Comparison of ENCODE assay signal across 4 cellular contexts in the genomic region with DNA sequence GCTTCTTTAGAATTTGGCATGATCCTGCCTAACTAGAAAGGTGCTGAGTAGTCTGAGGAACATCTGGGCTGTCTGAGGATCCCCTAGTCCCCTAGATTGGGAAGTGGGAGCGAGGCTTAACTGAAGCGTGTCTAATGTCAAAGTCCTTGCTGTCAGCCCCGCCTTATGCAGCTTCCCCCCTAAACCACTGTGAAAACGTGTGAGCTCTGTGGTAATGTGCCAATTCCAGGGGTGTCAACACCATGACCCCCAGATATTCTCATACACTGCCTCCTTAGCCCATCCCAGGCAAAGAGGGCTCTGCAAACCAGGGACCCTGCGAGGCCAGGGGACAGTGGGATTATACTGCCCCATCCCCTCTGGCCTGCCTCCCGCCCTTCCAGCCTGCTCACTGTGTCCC. TPM values are rescaled to one million over a fixed set of nuclear protein-coding genes. Genes with fewer than 3 reads are reported as not detected.
"Had no signal": no experiment of that assay in that cellular context is flagged by ENCODE, and none has a peak within 500 bp of the region (broad histone marks: within the 10 kb centered on the region; RNA-seq: fewer than 3 reads in every experiment).

No MANE protein-coding gene starts in this region.

RNA-seq across cellular contexts. Expression of a gene that starts 21.1 kb away (rescaled TPM):
- total RNA-seq: LHCN-M2, M059J, MCF 10A, NCI-H460 had no signal
